17 cellular contexts compared by ENCODE assay signal in genomic region chr5:150505041-150505511, GRCh38. TPM values are rescaled to one million over a fixed set of nuclear protein-coding genes. Genes with fewer than 3 reads are reported as not detected.
DNase-seq lines count a peak whose midpoint lies in the region; ATAC-seq, FAIRE-seq and TF ChIP-seq lines count a peak whose summit lies in the region.
"Had no signal": no experiment of that assay in that cellular context is flagged by ENCODE, and none has a peak within 500 bp of the region (broad histone marks: within the 10 kb centered on the region; RNA-seq: fewer than 3 reads in every experiment).

No MANE protein-coding gene starts in this region.

- H3K9me3 Mint-ChIP-seq in astrocyte (ENCODE audit: unreplicated experiment): no peaks in the 10 kb centered on the region
- H3K9me3 Mint-ChIP-seq: neural crest cell, T-cell had no signal

- POLR2A ChIA-PET in HEK293 (lab: Yijun Ruan, JAX): interaction anchor here (1.0 kb wide), 1 partner anchor 13 kb away, joined by 3 read pairs; no protein-coding TSS in a partner anchor

- H3K9ac ChIP-seq in astrocyte (ENCODE audit: low read length) (peak overlapping the region; percentile 50), smooth muscle cell (ENCODE audit: low read depth) (no peak overlapping the region)

- no peak overlapping the region for H3K4me3 Mint-ChIP-seq in astrocyte (ENCODE audit: unreplicated experiment)
- H3K4me3 Mint-ChIP-seq: activated CD4-positive, alpha-beta T cell treated with anti-CD3 and anti-CD28 coated beads for 36 hours; neural crest cell; T-cell had no signal

- H4K20me1 ChIP-seq in astrocyte (ENCODE audit: insufficient read depth, low read length) (peaks cover 99% of the 10 kb centered on the region), smooth muscle cell (ENCODE audit: low read depth) (peaks cover 100% of the 10 kb centered on the region)

- no peak overlapping the region for H3K27ac ChIP-seq in HEK293 (ENCODE audit: extremely low read depth, low read depth, low read length)
- H3K27ac ChIP-seq in astrocyte (ENCODE audit: low read depth, low read length): peak overlapping the region; percentile 64
- peak overlapping the region; percentile 74 to 85 for H3K27ac ChIP-seq in right atrium auricular region
- H3K27ac ChIP-seq in smooth muscle cell (ENCODE audit: low read depth): peak overlapping the region; percentile 77

- H3K4me1 ChIP-seq in HEK293 (ENCODE audit: control insufficient read depth, insufficient read depth, low read length): peaks cover 5% of the 10 kb centered on the region; the same call in 1 of the 2 replicates
- peaks cover 59% of the 10 kb centered on the region for H3K4me1 ChIP-seq in astrocyte (ENCODE audit: insufficient read depth, low read length)
- peaks cover 0 to 99% of the 10 kb centered on the region in 2 donors for H3K4me1 ChIP-seq in right atrium auricular region
- H3K4me1 ChIP-seq in smooth muscle cell (ENCODE audit: low read depth): peaks cover 60% of the 10 kb centered on the region

- H3K79me2 ChIP-seq in astrocyte (ENCODE audit: insufficient read depth, low read length): peaks cover 100% of the 10 kb centered on the region
- H3K79me2 ChIP-seq in smooth muscle cell (ENCODE audit: low read depth): peaks cover 99% of the 10 kb centered on the region

- no peaks in the 10 kb centered on the region for H3K27me3 ChIP-seq in astrocyte (ENCODE audit: insufficient read depth, low read length)
- no peaks in the 10 kb centered on the region for H3K27me3 ChIP-seq in right atrium auricular region
- H3K27me3 ChIP-seq in smooth muscle cell (ENCODE audit: low read depth): no peaks in the 10 kb centered on the region

- no peaks in the 10 kb centered on the region for H3K27me3 Mint-ChIP-seq in astrocyte (ENCODE audit: low read depth, unreplicated experiment)
- H3K27me3 Mint-ChIP-seq: activated CD4-positive, alpha-beta T cell treated with anti-CD3 and anti-CD28 coated beads for 36 hours; T-cell had no signal

- no peak overlapping the region for H2AFZ ChIP-seq in astrocyte (ENCODE audit: low read depth, low read length)
- H2AFZ ChIP-seq in smooth muscle cell (ENCODE audit: low read depth): no peak overlapping the region

- H3K9me3 ChIP-seq in HEK293 (ENCODE audit: control insufficient read depth, insufficient read depth, low read depth, low read length) (no peaks in the 10 kb centered on the region), astrocyte (ENCODE audit: insufficient read depth, low read depth, low read length) (no peaks in the 10 kb centered on the region), right atrium auricular region (no peaks in the 10 kb centered on the region), smooth muscle cell (replicated peaks; ENCODE audit: low read depth) (no peaks in the 10 kb centered on the region)

- H3K36me3 ChIP-seq in HEK293 (ENCODE audit: control insufficient read depth in 2 of 2, insufficient read depth in 1 of 2, low read length in 2 of 2) (peaks cover 0 to 3% of the 10 kb centered on the region in 2 experiments; a peak in 1 of 3 replicates), astrocyte (ENCODE audit: insufficient read depth, low read length) (peaks cover 3% of the 10 kb centered on the region), right atrium auricular region (no peaks in the 10 kb centered on the region), smooth muscle cell (ENCODE audit: low read depth) (no peaks in the 10 kb centered on the region)

- no peak for ATAC-seq in HG03460 (IDR thresholded peaks at IDR 0.05; ENCODE audit: unreplicated experiment)
- ATAC-seq: activated CD4-positive, alpha-beta T cell treated with anti-CD3 and anti-CD28 coated beads for 36 hours; T-cell had no signal

- H3K4me1 Mint-ChIP-seq in astrocyte (ENCODE audit: low read depth, unreplicated experiment): peaks cover 59% of the 10 kb centered on the region
- H3K4me1 Mint-ChIP-seq: activated CD4-positive, alpha-beta T cell treated with anti-CD3 and anti-CD28 coated beads for 36 hours; T-cell had no signal

- DNase-seq in astrocyte (ENCODE audit: low read depth) (peak; percentile 58), right atrium auricular region (ENCODE audit: low spot score) (no peak), smooth muscle cell (lab: John Stamatoyannopoulos, UW; ENCODE audit: unreplicated experiment) (no peak), COLO668 (lab: John Stamatoyannopoulos, UW; ENCODE audit: unreplicated experiment) (no peak), T-helper 1 cell (no peak)
- DNase-seq in stimulated activated CD4-positive, alpha-beta T cell treated with anti-CD3 and anti-CD28 coated beads, Interleukin-12 subunit alpha, Interleukin-12 subunit beta, amount 100 ng/mL, for 4 hours: no peak
- DNase-seq: activated CD4-positive, alpha-beta T cell treated with anti-CD3 and anti-CD28 coated beads for 36 hours; activated T-cell treated with anti-CD3 and anti-CD28 coated beads, Interleukin-2, amount 50 U/mL, for 1 hour; DMS153; effector CD4-positive, alpha-beta T cell; NCI-H1048; T-cell had no signal

- 35% methylated on average over 8 of the region's 8 CpGs for WGBS in smooth muscle cell (ENCODE audit: low lambda C conversion rate)

- no peak for TF ChIP-seq CTCF in HEK293 (tag by site-specific recombination; IDR thresholded peaks at IDR 0.05)
- no peak for TF ChIP-seq CTCF in astrocyte (IDR thresholded peaks at IDR 0.05; ENCODE audit: insufficient read depth, low read depth, low read length)
- TF ChIP-seq CTCF in right atrium auricular region (IDR thresholded peaks at IDR 0.05): no peak
- TF ChIP-seq CTCF in smooth muscle cell (IDR thresholded peaks at IDR 0.05; ENCODE audit: borderline replicate concordance, insufficient read depth, poor library complexity, severe bottlenecking): no peak

- peak overlapping the region; percentile 44 for H3K27ac Mint-ChIP-seq in astrocyte (ENCODE audit: unreplicated experiment)
- H3K27ac Mint-ChIP-seq: activated CD4-positive, alpha-beta T cell treated with anti-CD3 and anti-CD28 coated beads for 36 hours; T-cell had no signal

- H3K4me2 ChIP-seq in astrocyte (ENCODE audit: low read length) (peak overlapping the region; percentile 16), smooth muscle cell (peak overlapping the region; percentile 12)

- H3F3A ChIP-seq in smooth muscle cell (ENCODE audit: low read depth): peaks cover 11% of the 10 kb centered on the region

- FAIRE-seq in astrocyte (lab: Jason Lieb, UNC): no peak
- FAIRE-seq: frontal cortex, keratinocyte had no signal

- no peak overlapping the region for H3K4me3 ChIP-seq in HEK293 (ENCODE audit: low read depth, low read length)
- H3K4me3 ChIP-seq in astrocyte (ENCODE audit: insufficient read depth, low read depth, low read length): no peak overlapping the region
- H3K4me3 ChIP-seq in right atrium auricular region: no peak overlapping the region
- no peak overlapping the region for H3K4me3 ChIP-seq in smooth muscle cell

- peaks cover 14% of the 10 kb centered on the region for H3K36me3 Mint-ChIP-seq in astrocyte (ENCODE audit: low read depth, unreplicated experiment)
- H3K36me3 Mint-ChIP-seq: T-cell had no signal

- CTCF ChIA-PET in HEK293 (lab: Yijun Ruan, JAX): interaction anchor here (0.9 to 1.3 kb wide), 5 partner anchors 9 to 48 kb away, joined by 3 to 4 read pairs (median 4); no protein-coding TSS in a partner anchor

TF ChIP-seq in HEK293, 187 proteins besides CTCF, POLR2A, EP300 and RAD21:
- TF ChIP-seq ZFHX2 (tag by site-specific recombination; conservative IDR thresholded peaks at IDR 0.05) (peak; percentile 21), ZNF600 (tag by site-specific recombination; IDR thresholded peaks at IDR 0.05) (no peak), EGR2 (tag by site-specific recombination; IDR thresholded peaks at IDR 0.05; ENCODE audit: low read depth) (peak; percentile 56)

RNA-seq across cellular contexts. Expression of gene NDST1, which starts 2.9 kb away (rescaled TPM):
- total RNA-seq in astrocyte (293 and 321 TPM in 2 replicates), right atrium auricular region (10 to 100 TPM; 81.4 to 91.8 TPM), smooth muscle cell (53.0 and 64.6 TPM in 2 replicates)
- 32.4 and 42.1 TPM in 2 replicates for polyA plus RNA-seq in smooth muscle cell

RNA-seq across cellular contexts. Expression of gene RPS14, which starts 55.5 kb away (rescaled TPM):
- total RNA-seq in astrocyte (1,823 and 2,054 TPM in 2 replicates), right atrium auricular region (1,000 to 10,000 TPM; 1,334 to 2,461 TPM), smooth muscle cell (2,252 and 2,349 TPM in 2 replicates)
- 1,004 and 1,045 TPM in 2 replicates for polyA plus RNA-seq in smooth muscle cell
